In genomic region chr18:3002766-3003165, GRCh38 we compare ENCODE assay signal across 21 cellular contexts. TPM values are rescaled to one million over a fixed set of nuclear protein-coding genes. Genes with fewer than 3 reads are reported as not detected.
DNase-seq lines count a peak whose midpoint lies in the region; TF ChIP-seq lines count a peak whose summit lies in the region.
"Had no signal": no experiment of that assay in that cellular context is flagged by ENCODE, and none has a peak within 500 bp of the region (broad histone marks: within the 10 kb centered on the region; RNA-seq: fewer than 3 reads in every experiment).

No MANE protein-coding gene starts in this region.

- POLR2A ChIA-PET in activated CD4-positive, alpha-beta memory T cell treated with anti-CD3 and anti-CD28 coated beads for 36 hours (lab: Charles Lee) = no interaction called here
- POLR2A ChIA-PET in activated CD4-positive, alpha-beta memory T cell treated with anti-CD3 and anti-CD28 coated beads, Interleukin-2, amount 10 ng/mL, durations not matched to agents 7 days and 5 days (lab: Charles Lee) = interaction anchor here (1.3 to 1.6 kb wide), 3 partner anchors 8 to 59 kb away, joined by 3 to 4 read pairs (median 4); no protein-coding TSS in a partner anchor

- no peak overlapping the region for H2AFZ ChIP-seq in Loucy (ENCODE audit: low read length)
- H2AFZ ChIP-seq: GM23338 had no signal

- CTCF ChIA-PET in activated CD4-positive, alpha-beta memory T cell treated with anti-CD3 and anti-CD28 coated beads for 36 hours (lab: Charles Lee) = interaction anchor here (0.9 to 2.0 kb wide), 4 partner anchors 8 to 126 kb away, joined by 3 to 6 read pairs (median 5); no protein-coding TSS in a partner anchor
- CTCF ChIA-PET in activated CD4-positive, alpha-beta memory T cell treated with anti-CD3 and anti-CD28 coated beads, Interleukin-2, amount 10 ng/mL, durations not matched to agents 7 days and 5 days (lab: Charles Lee) = interaction anchor here (0.7 to 1.5 kb wide), 7 partner anchors 9 to 126 kb away, joined by 3 to 13 read pairs (median 3); no protein-coding TSS in a partner anchor

- DNase-seq in activated CD4-positive, alpha-beta memory T cell treated with anti-CD3 and anti-CD28 coated beads for 36 hours = no peak
- DNase-seq in activated CD4-positive, alpha-beta memory T cell treated with anti-CD3 and anti-CD28 coated beads, Interleukin-2, amount 10 ng/mL, durations not matched to agents 7 days and 5 days = no peak
- DNase-seq in immature natural killer cell = no peak
- no peak for DNase-seq in osteocyte (ENCODE audit: extremely low spot score, unreplicated experiment)
- no peak for DNase-seq in DMS153 treated with DMSO at 0.1 percent for 48 hours (lab: John Stamatoyannopoulos, UW; ENCODE audit: unreplicated experiment)
- DNase-seq in caudate nucleus (lab: John Stamatoyannopoulos, UW) = no peak
- DNase-seq in stomach = no peak
- DNase-seq: 8988T; activated CD4-positive, CD25-positive, alpha-beta regulatory T cell; Calu3; endodermal cell; Karpas-422; NCI-H1048; NCI-H1930; NCI-H69 had no signal

- WGBS in stomach, 5 donors = 45 to 67% (median 46%) methylated on average over 5 of the region's 5 CpGs

- peaks cover 4% of the 10 kb centered on the region; the same call in 1 of the 2 replicates for H3K9me3 ChIP-seq in Loucy (ENCODE audit: insufficient read depth, low read depth, low read length)
- no peaks in the 10 kb centered on the region for H3K9me3 ChIP-seq in stomach
- H3K9me3 ChIP-seq: prostate gland had no signal

- no peak for TF ChIP-seq POLR2A in stomach (IDR thresholded peaks at IDR 0.05)

- H3K9me3 Mint-ChIP-seq in activated CD4-positive, alpha-beta memory T cell treated with anti-CD3 and anti-CD28 coated beads for 36 hours = peaks cover 4% of the 10 kb centered on the region
- no peaks in the 10 kb centered on the region for H3K9me3 Mint-ChIP-seq in activated CD4-positive, alpha-beta memory T cell treated with anti-CD3 and anti-CD28 coated beads, Interleukin-2, amount 10 ng/mL, durations not matched to agents 7 days and 5 days
- H3K9me3 Mint-ChIP-seq in immature natural killer cell = no peaks in the 10 kb centered on the region
- peaks cover 6% of the 10 kb centered on the region for H3K9me3 Mint-ChIP-seq in osteocyte (ENCODE audit: unreplicated experiment)
- H3K9me3 Mint-ChIP-seq: activated T-helper 1 cell treated with anti-CD3 and anti-CD28 coated beads, Interleukin-12 subunit alpha, Interleukin-12 subunit beta, Interleukin-2, Interleukin-4 antibody, amounts not matched to agents 30 ng/mL and 10 ng/mL and 1 ng/mL, durations not matched to agents 14 hours and 24 hours and 36 hours; stimulated activated memory B cell treated with anti-CD40 and anti-IgM and Interleukin-4, amounts not matched to agents 10 μg/mL and 1 μg/mL and 100 μg/mL, for 72 hours had no signal

- intact Hi-C loops in activated CD4-positive, alpha-beta memory T cell treated with anti-CD3 and anti-CD28 coated beads for 36 hours (cut with micrococcal nuclease) = no loop called here
- intact Hi-C loops in stomach (cut with DNase I; ENCODE audit: low total_unique reads) = no loop called here

- H3K27ac ChIP-seq in caudate nucleus (ENCODE audit: low read depth, low read length) = no peak overlapping the region
- no peak overlapping the region for H3K27ac ChIP-seq in stomach
- H3K27ac ChIP-seq: coronary artery, prostate gland had no signal

- peaks cover 27% of the 10 kb centered on the region; the same call in 1 of the 2 replicates for H3K36me3 ChIP-seq in Loucy (ENCODE audit: insufficient read depth, low read length)
- H3K36me3 ChIP-seq in stomach = peaks cover 8 to 26% (median 18%) of the 10 kb centered on the region in 4 donors
- H3K36me3 ChIP-seq: prostate gland had no signal

- H3K27ac Mint-ChIP-seq in activated CD4-positive, alpha-beta memory T cell treated with anti-CD3 and anti-CD28 coated beads for 36 hours = peak overlapping the region; percentile 42
- H3K27ac Mint-ChIP-seq in activated CD4-positive, alpha-beta memory T cell treated with anti-CD3 and anti-CD28 coated beads, Interleukin-2, amount 10 ng/mL, durations not matched to agents 7 days and 5 days = no peak overlapping the region
- peak overlapping the region in 4 of 6 donors; percentile 18 to 60 (median 52) for H3K27ac Mint-ChIP-seq in immature natural killer cell
- H3K27ac Mint-ChIP-seq in osteocyte (ENCODE audit: unreplicated experiment) = peak overlapping the region; percentile 10
- H3K27ac Mint-ChIP-seq: activated T-helper 1 cell treated with anti-CD3 and anti-CD28 coated beads, Interleukin-12 subunit alpha, Interleukin-12 subunit beta, Interleukin-2, Interleukin-4 antibody, amounts not matched to agents 30 ng/mL and 10 ng/mL and 1 ng/mL, durations not matched to agents 14 hours and 24 hours and 36 hours; endodermal cell; GM23338; stimulated activated memory B cell treated with anti-CD40 and anti-IgM and Interleukin-4, amounts not matched to agents 10 μg/mL and 1 μg/mL and 100 μg/mL, for 72 hours had no signal

- H3K9me2 ChIP-seq in Loucy (replicated peaks; ENCODE audit: low read depth, low read length) = no peaks in the 10 kb centered on the region

- TF ChIP-seq CTCF in Loucy (conservative IDR thresholded peaks at IDR 0.05; ENCODE audit: low read length) (no peak), osteocyte (IDR thresholded peaks at IDR 0.05) (no peak), stomach (IDR thresholded peaks at IDR 0.05) (no peak)

- H3K4me3 ChIP-seq in Loucy (ENCODE audit: low read length, poor library complexity, severe bottlenecking) (no peak overlapping the region), stomach (no peak overlapping the region)
- H3K4me3 ChIP-seq: coronary artery, GM23338, prostate gland had no signal

- H3K4me2 ChIP-seq in Loucy (ENCODE audit: low read depth, low read length, poor library complexity, severe bottlenecking) = peak overlapping the region; percentile 9
- H3K4me2 ChIP-seq: GM23338 had no signal

- H3K4me1 ChIP-seq in Loucy (ENCODE audit: insufficient read depth, low read length, poor library complexity, severe bottlenecking) (peaks cover 37% of the 10 kb centered on the region), stomach (peaks cover 13 to 47% (median 33%) of the 10 kb centered on the region in 4 donors)

- peaks cover 4% of the 10 kb centered on the region for H4K20me1 ChIP-seq in Loucy (ENCODE audit: insufficient read depth, low read length, poor library complexity, severe bottlenecking)

- no peaks in the 10 kb centered on the region for H3F3A ChIP-seq in Loucy (ENCODE audit: low read depth)

- H3K4me3 Mint-ChIP-seq in activated CD4-positive, alpha-beta memory T cell treated with anti-CD3 and anti-CD28 coated beads for 36 hours = no peak overlapping the region
- no peak overlapping the region for H3K4me3 Mint-ChIP-seq in activated CD4-positive, alpha-beta memory T cell treated with anti-CD3 and anti-CD28 coated beads, Interleukin-2, amount 10 ng/mL, durations not matched to agents 7 days and 5 days
- H3K4me3 Mint-ChIP-seq in immature natural killer cell (no peak overlapping the region), osteocyte (ENCODE audit: unreplicated experiment) (no peak overlapping the region)
- H3K4me3 Mint-ChIP-seq: activated T-helper 1 cell treated with anti-CD3 and anti-CD28 coated beads, Interleukin-12 subunit alpha, Interleukin-12 subunit beta, Interleukin-2, Interleukin-4 antibody, amounts not matched to agents 30 ng/mL and 10 ng/mL and 1 ng/mL, durations not matched to agents 14 hours and 24 hours and 36 hours; endodermal cell; GM23338; stimulated activated memory B cell treated with anti-CD40 and anti-IgM and Interleukin-4, amounts not matched to agents 10 μg/mL and 1 μg/mL and 100 μg/mL, for 72 hours had no signal

- TF ChIP-seq EP300 in stomach (IDR thresholded peaks at IDR 0.05) = no peak

- peaks cover 98% of the 10 kb centered on the region for H3K79me2 ChIP-seq in Loucy (ENCODE audit: insufficient read depth, low read length)

- H3K9ac ChIP-seq in Loucy (ENCODE audit: low read depth, low read length, poor library complexity, severe bottlenecking) = no peak overlapping the region

- H3K27me3 ChIP-seq in Loucy (ENCODE audit: insufficient read depth, low read length, poor library complexity, severe bottlenecking) (no peaks in the 10 kb centered on the region), stomach (no peaks in the 10 kb centered on the region)

- H3K36me3 Mint-ChIP-seq in activated CD4-positive, alpha-beta memory T cell treated with anti-CD3 and anti-CD28 coated beads for 36 hours = peaks cover 52% of the 10 kb centered on the region
- H3K36me3 Mint-ChIP-seq in activated CD4-positive, alpha-beta memory T cell treated with anti-CD3 and anti-CD28 coated beads, Interleukin-2, amount 10 ng/mL, durations not matched to agents 7 days and 5 days (ENCODE audit: low read depth) = peaks cover 59% of the 10 kb centered on the region
- H3K36me3 Mint-ChIP-seq in immature natural killer cell (peaks cover 0 to 12% (median 9%) of the 10 kb centered on the region in 3 donors), osteocyte (ENCODE audit: unreplicated experiment) (peaks cover 42% of the 10 kb centered on the region)

- H3K27me3 Mint-ChIP-seq in activated CD4-positive, alpha-beta memory T cell treated with anti-CD3 and anti-CD28 coated beads for 36 hours = no peaks in the 10 kb centered on the region
- no peaks in the 10 kb centered on the region for H3K27me3 Mint-ChIP-seq in activated CD4-positive, alpha-beta memory T cell treated with anti-CD3 and anti-CD28 coated beads, Interleukin-2, amount 10 ng/mL, durations not matched to agents 7 days and 5 days
- H3K27me3 Mint-ChIP-seq in immature natural killer cell (ENCODE audit: low read depth in 3 of 3) (no peaks in the 10 kb centered on the region), osteocyte (ENCODE audit: unreplicated experiment) (no peaks in the 10 kb centered on the region)
- H3K27me3 Mint-ChIP-seq: stimulated activated memory B cell treated with anti-CD40 and anti-IgM and Interleukin-4, amounts not matched to agents 10 μg/mL and 1 μg/mL and 100 μg/mL, for 72 hours had no signal

- peaks cover 76% of the 10 kb centered on the region for H3K4me1 Mint-ChIP-seq in activated CD4-positive, alpha-beta memory T cell treated with anti-CD3 and anti-CD28 coated beads for 36 hours (ENCODE audit: low read depth)
- H3K4me1 Mint-ChIP-seq in activated CD4-positive, alpha-beta memory T cell treated with anti-CD3 and anti-CD28 coated beads, Interleukin-2, amount 10 ng/mL, durations not matched to agents 7 days and 5 days = peaks cover 54% of the 10 kb centered on the region
- H3K4me1 Mint-ChIP-seq in immature natural killer cell (peaks cover 20 to 49% of the 10 kb centered on the region in 2 donors), osteocyte (ENCODE audit: unreplicated experiment) (peaks cover 27% of the 10 kb centered on the region)

RNA-seq across cellular contexts. Expression of gene LPIN2, which starts 10.2 kb away (rescaled TPM):
- 100 to 1,000 TPM; 102 to 107 TPM for total RNA-seq in activated CD4-positive, alpha-beta memory T cell treated with anti-CD3 and anti-CD28 coated beads for 36 hours
- 10 to 100 TPM; 78.4 to 79.6 TPM for total RNA-seq in activated CD4-positive, alpha-beta memory T cell treated with anti-CD3 and anti-CD28 coated beads, Interleukin-2, amount 10 ng/mL, durations not matched to agents 7 days and 5 days
- 10 to 100 TPM; 17.3 to 80.1 (median 31.0) TPM for polyA plus RNA-seq in immature natural killer cell
- 34.8 and 36.9 TPM in 2 replicates for total RNA-seq in osteocyte
- 10 to 100 TPM in 4 of 5 donors, 1 to 10 TPM in 1; 9.3 to 86.8 (median 13.4) TPM for total RNA-seq in stomach
- 10 to 100 TPM in 2 of 3 donors, 1 to 10 TPM in 1; 4.0 to 42.8 (median 12.5) TPM for polyA plus RNA-seq in stomach
